2 cellular contexts compared by ENCODE assay signal in genomic region chr4:40310225-40310624, GRCh38.
TF ChIP-seq lines count a peak whose summit lies in the region.

No MANE protein-coding gene starts in this region.

TF ChIP-seq in A549, 52 proteins besides CTCF, POLR2A, EP300 and RAD21:
- TF ChIP-seq PBX3 (IDR thresholded peaks at IDR 0.05) (no peak), NR3C1 (IDR thresholded peaks at IDR 0.05) (no peak), ZFP36 (IDR thresholded peaks at IDR 0.05; ENCODE audit: borderline replicate concordance, partially characterized antibody) (no peak), E2F6 (IDR thresholded peaks at IDR 0.05; ENCODE audit: borderline replicate concordance, low read depth) (no peak), CBX8 (IDR thresholded peaks at IDR 0.05) (no peak), BCL3 (IDR thresholded peaks at IDR 0.05) (no peak), TFCP2L1 (CRISPR knock-in tag; IDR thresholded peaks at IDR 0.05) (no peak)
- TF ChIP-seq, protein P1, sequence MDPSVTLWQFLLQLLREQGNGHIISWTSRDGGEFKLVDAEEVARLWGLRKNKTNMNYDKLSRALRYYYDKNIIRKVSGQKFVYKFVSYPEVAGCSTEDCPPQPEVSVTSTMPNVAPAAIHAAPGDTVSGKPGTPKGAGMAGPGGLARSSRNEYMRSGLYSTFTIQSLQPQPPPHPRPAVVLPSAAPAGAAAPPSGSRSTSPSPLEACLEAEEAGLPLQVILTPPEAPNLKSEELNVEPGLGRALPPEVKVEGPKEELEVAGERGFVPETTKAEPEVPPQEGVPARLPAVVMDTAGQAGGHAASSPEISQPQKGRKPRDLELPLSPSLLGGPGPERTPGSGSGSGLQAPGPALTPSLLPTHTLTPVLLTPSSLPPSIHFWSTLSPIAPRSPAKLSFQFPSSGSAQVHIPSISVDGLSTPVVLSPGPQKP (IDR thresholded peaks at IDR 0.05; ENCODE audit: low read depth, low read length), result no peak
TF ChIP-seq in A549: peak in this region for 0.

TF ChIP-seq in HepG2, 621 proteins besides CTCF, POLR2A, EP300 and RAD21:
- TF ChIP-seq HMGXB4 (CRISPR knock-in tag; IDR thresholded peaks at IDR 0.05; ENCODE audit: borderline replicate concordance in 1 of 2, low read depth in 1 of 2) (no peak), CAMTA2 (CRISPR knock-in tag; IDR thresholded peaks at IDR 0.05; ENCODE audit: borderline replicate concordance) (no peak), SMAD1 (CRISPR knock-in tag; IDR thresholded peaks at IDR 0.05; ENCODE audit: borderline replicate concordance, low read depth) (no peak), NFKBIZ (CRISPR knock-in tag; IDR thresholded peaks at IDR 0.05) (no peak), PHF5A (CRISPR knock-in tag; IDR thresholded peaks at IDR 0.05; ENCODE audit: low read depth, unreplicated experiment) (no peak), ADNP (CRISPR knock-in tag; IDR thresholded peaks at IDR 0.05) (no peak), TMF1 (CRISPR knock-in tag; IDR thresholded peaks at IDR 0.05; ENCODE audit: low read depth) (no peak), NCOA1 (CRISPR knock-in tag; IDR thresholded peaks at IDR 0.05) (no peak), MXD3 (CRISPR knock-in tag; IDR thresholded peaks at IDR 0.05) (no peak), ZBTB34 (CRISPR knock-in tag; IDR thresholded peaks at IDR 0.05) (no peak)
- TF ChIP-seq, protein P2, sequence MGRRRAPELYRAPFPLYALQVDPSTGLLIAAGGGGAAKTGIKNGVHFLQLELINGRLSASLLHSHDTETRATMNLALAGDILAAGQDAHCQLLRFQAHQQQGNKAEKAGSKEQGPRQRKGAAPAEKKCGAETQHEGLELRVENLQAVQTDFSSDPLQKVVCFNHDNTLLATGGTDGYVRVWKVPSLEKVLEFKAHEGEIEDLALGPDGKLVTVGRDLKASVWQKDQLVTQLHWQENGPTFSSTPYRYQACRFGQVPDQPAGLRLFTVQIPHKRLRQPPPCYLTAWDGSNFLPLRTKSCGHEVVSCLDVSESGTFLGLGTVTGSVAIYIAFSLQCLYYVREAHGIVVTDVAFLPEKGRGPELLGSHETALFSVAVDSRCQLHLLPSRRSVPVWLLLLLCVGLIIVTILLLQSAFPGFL (CRISPR knock-in tag; IDR thresholded peaks at IDR 0.05), result no peak
TF ChIP-seq in HepG2: peak in this region for 0.
